In the genomic region with DNA sequence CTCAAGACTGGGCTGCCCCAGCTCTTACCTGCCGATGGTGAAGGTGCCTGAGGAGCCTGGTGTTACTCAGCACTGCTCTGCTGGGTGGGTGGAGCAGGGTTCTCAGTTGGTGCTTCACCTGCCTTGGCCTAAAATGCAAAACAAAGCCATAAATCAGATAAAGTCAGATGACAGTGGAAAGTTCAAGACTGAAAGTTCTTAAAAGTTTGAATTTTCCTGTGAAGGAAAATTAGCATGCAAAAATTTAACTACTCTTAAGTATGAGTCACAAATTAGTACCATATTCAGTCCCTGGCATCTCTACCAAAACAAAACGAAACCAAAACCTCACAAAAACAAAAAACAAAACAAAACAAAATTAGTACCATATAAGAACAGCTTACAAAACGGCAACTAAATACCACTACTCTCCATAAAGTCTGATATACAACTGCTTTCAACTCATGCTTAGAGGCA, we compare ENCODE assay signal across 1 cellular context.
TF ChIP-seq lines count a peak whose summit lies in the region.

No MANE protein-coding gene starts in this region.

TF ChIP-seq in GM12878, 131 proteins besides CTCF, POLR2A, EP300 and RAD21 (continued from another document):
- TF ChIP-seq, protein P1, sequence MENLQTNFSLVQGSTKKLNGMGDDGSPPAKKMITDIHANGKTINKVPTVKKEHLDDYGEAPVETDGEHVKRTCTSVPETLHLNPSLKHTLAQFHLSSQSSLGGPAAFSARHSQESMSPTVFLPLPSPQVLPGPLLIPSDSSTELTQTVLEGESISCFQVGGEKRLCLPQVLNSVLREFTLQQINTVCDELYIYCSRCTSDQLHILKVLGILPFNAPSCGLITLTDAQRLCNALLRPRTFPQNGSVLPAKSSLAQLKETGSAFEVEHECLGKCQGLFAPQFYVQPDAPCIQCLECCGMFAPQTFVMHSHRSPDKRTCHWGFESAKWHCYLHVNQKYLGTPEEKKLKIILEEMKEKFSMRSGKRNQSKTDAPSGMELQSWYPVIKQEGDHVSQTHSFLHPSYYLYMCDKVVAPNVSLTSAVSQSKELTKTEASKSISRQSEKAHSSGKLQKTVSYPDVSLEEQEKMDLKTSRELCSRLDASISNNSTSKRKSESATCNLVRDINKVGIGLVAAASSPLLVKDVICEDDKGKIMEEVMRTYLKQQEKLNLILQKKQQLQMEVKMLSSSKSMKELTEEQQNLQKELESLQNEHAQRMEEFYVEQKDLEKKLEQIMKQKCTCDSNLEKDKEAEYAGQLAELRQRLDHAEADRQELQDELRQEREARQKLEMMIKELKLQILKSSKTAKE (IDR thresholded peaks at IDR 0.05; ENCODE audit: low read depth, poor library complexity, severe bottlenecking), result no peak
- TF ChIP-seq BCL11A (IDR thresholded peaks at IDR 0.05; ENCODE audit: low read depth, low read length) (no peak), RFX5 (IDR thresholded peaks at IDR 0.05; ENCODE audit: low read depth, low read length) (no peak), LARP7 (IDR thresholded peaks at IDR 0.05) (no peak), ESRRA (IDR thresholded peaks at IDR 0.05; ENCODE audit: low read length) (no peak)
- TF ChIP-seq, protein P2, sequence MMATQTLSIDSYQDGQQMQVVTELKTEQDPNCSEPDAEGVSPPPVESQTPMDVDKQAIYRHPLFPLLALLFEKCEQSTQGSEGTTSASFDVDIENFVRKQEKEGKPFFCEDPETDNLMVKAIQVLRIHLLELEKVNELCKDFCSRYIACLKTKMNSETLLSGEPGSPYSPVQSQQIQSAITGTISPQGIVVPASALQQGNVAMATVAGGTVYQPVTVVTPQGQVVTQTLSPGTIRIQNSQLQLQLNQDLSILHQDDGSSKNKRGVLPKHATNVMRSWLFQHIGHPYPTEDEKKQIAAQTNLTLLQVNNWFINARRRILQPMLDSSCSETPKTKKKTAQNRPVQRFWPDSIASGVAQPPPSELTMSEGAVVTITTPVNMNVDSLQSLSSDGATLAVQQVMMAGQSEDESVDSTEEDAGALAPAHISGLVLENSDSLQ (IDR thresholded peaks at IDR 0.05), result peak; percentile 71
